ENCODE assay signal across 8 cellular contexts in the genomic region with DNA sequence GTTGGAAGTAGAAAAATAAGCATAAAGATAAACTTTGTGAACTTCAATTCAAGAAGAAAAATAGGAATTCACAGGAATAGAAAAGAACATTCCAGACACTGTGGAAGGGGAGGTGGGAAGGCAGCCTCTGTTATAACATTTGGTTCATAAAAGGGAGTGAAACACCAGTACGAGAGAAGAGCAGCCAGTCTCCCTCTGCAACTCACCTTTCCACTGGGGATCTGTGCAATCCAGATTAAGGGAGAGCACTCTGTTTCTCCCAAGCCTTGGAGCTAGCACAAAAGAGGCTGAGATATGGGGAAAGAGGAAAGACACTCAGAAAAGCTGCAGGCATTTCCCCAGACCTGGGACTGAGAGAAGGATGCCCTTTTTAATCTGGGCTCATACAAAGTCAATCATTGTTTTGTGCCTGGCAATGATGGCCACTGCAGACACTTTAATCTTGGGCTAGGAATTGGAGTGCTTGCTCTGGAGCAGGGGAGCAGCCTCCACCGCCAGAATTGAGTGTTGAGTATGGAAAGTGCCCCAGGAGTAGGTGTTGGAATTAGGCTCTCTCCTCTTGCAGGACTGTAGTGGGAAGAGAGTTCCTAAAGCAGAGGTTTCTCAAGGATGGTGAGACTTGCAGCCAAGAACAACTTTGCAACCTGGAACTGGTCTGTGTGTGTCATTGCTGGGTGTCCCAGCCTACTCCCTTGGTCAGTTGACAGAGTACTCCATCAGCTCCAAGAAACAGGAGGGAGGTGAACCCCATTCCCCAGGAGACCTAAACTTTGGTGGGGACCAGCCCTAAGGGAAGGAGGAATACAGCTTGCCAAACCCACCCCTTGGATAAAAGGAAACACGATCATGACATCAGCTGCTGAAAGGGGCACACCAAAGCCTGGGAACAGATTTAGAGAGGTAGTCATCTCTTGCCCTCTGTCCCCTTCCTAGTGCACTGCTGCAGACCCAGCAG.
DNase-seq lines count a peak whose midpoint lies in the region; ATAC-seq, FAIRE-seq and TF ChIP-seq lines count a peak whose summit lies in the region.
"Not testable (repeated sequence)": the region's sequence is repeated elsewhere in the genome, so short reads cannot be mapped to it uniquely, and the experiment has no call there.

No MANE protein-coding gene starts in this region.

- 0 out of 2 replicates have a peak overlapping the region, but pooled peaks have one; percentile 5 for H3K4me3 ChIP-seq in HUES64 (ENCODE audit: low read length)
- H3K4me3 ChIP-seq in PC-3 (ENCODE audit: low read length); endothelial cell of umbilical vein (replicated peaks in 1 of 3; ENCODE audit: insufficient read depth in 1 of 3, low read depth in 1 of 3, low read length in 3 of 3); sigmoid colon: not testable (repeated sequence)

- CTCF ChIA-PET in Calu3 (lab: Charles Lee); PC-3 (lab: Charles Lee); endothelial cell of umbilical vein (lab: Charles Lee): not testable (repeated sequence)

- H3K27me3 Mint-ChIP-seq in Calu3 (ENCODE audit: unreplicated experiment), result peaks cover 100% of the 10 kb centered on the region
- H3K27me3 Mint-ChIP-seq in activated CD4-positive, alpha-beta T cell treated with anti-CD3 and anti-CD28 coated beads, Interleukin-2, amount 10 ng/mL, durations not matched to agents 24 days and 14 days, result not testable (repeated sequence)

- not testable (repeated sequence) for H3K27ac ChIP-seq in HUES64 (ENCODE audit: low read depth, low read length); PC-3 (ENCODE audit: low read length); endothelial cell of umbilical vein (ENCODE audit: insufficient read depth, low read depth, low read length); sigmoid colon

- not testable (repeated sequence) for H3K36me3 ChIP-seq in HUES64 (ENCODE audit: insufficient read depth, low read length); PC-3 (ENCODE audit: low read depth, low read length); endothelial cell of umbilical vein (ENCODE audit: control insufficient read depth in 2 of 2, extremely low read depth in 1 of 2, insufficient read depth in 2 of 2, low read length in 2 of 2); sigmoid colon

- WGBS in HUES64, result 61% methylated on average over 3 of the region's 3 CpGs
- WGBS in sigmoid colon, 2 donors, result 60 to 68% methylated on average over 3 of the region's 3 CpGs

- H3K4me2 ChIP-seq in PC-3 (ENCODE audit: low read length); endothelial cell of umbilical vein (ENCODE audit: insufficient read depth, low read length): not testable (repeated sequence)

- H3K9me3 Mint-ChIP-seq in Calu3 (ENCODE audit: low read depth, unreplicated experiment), result not testable (repeated sequence)
- H3K9me3 Mint-ChIP-seq in activated CD4-positive, alpha-beta T cell treated with anti-CD3 and anti-CD28 coated beads, Interleukin-2, amount 10 ng/mL, durations not matched to agents 24 days and 14 days, result peaks cover 37% of the 10 kb centered on the region

- not testable (repeated sequence) for H3K9ac ChIP-seq in HUES64 (ENCODE audit: low read depth, low read length); PC-3 (ENCODE audit: low read length); endothelial cell of umbilical vein (replicated peaks; ENCODE audit: extremely low read depth, insufficient read depth, low read length)

- ATAC-seq in PC-3, result not testable (repeated sequence)

- POLR2A ChIA-PET in PC-3 (lab: Charles Lee; ENCODE audit: unreplicated experiment); endothelial cell of umbilical vein (lab: Charles Lee): not testable (repeated sequence)

- DNase-seq in Calu3, result peak; percentile 16
- DNase-seq in PC-3, result peak; percentile 1
- DNase-seq in activated CD4-positive, alpha-beta T cell treated with anti-CD3 and anti-CD28 coated beads, Interleukin-2, amount 10 ng/mL, durations not matched to agents 24 days and 14 days, result peak; percentile 57
- DNase-seq in endothelial cell of umbilical vein (ENCODE audit: low read depth, low spot score), result peak; percentile 18
- DNase-seq in kidney tubule cell (ENCODE audit: low spot score), result peak; percentile 11
- peak; percentile 90 for DNase-seq in mesenteric fat pad (ENCODE audit: low spot score)
- DNase-seq in sigmoid colon, result peak; percentile 64

- not testable (repeated sequence) for H3K9me2 ChIP-seq in PC-3 (replicated peaks; ENCODE audit: low read length)

- peaks cover 96% of the 10 kb centered on the region for H3K9me3 ChIP-seq in HUES64 (ENCODE audit: insufficient read depth, low read depth, low read length)
- H3K9me3 ChIP-seq in PC-3 (ENCODE audit: low read length), result not testable (repeated sequence)
- H3K9me3 ChIP-seq in endothelial cell of umbilical vein (replicated peaks; ENCODE audit: control insufficient read depth, insufficient read depth, low read length), result peaks cover 41% of the 10 kb centered on the region
- peaks cover 0 to 11% (median 0%) of the 10 kb centered on the region in 4 donors for H3K9me3 ChIP-seq in sigmoid colon

- not testable (repeated sequence) for H3K9me1 ChIP-seq in endothelial cell of umbilical vein (replicated peaks; ENCODE audit: control insufficient read depth, extremely low read depth, insufficient read depth, low read length)

- peaks cover 81% of the 10 kb centered on the region for H3K36me3 Mint-ChIP-seq in Calu3 (ENCODE audit: insufficient read depth, unreplicated experiment)
- H3K36me3 Mint-ChIP-seq in activated CD4-positive, alpha-beta T cell treated with anti-CD3 and anti-CD28 coated beads, Interleukin-2, amount 10 ng/mL, durations not matched to agents 24 days and 14 days (ENCODE audit: low read depth), result not testable (repeated sequence)

- not testable (repeated sequence) for TF ChIP-seq CTCF in Calu3 (IDR thresholded peaks at IDR 0.05; ENCODE audit: unreplicated experiment); PC-3 (conservative IDR thresholded peaks at IDR 0.05; ENCODE audit: low read depth, low read length); endothelial cell of umbilical vein (IDR thresholded peaks at IDR 0.05; ENCODE audit: extremely low read depth in 1 of 2, insufficient read depth in 1 of 2, low read depth in 1 of 2, low read length in 2 of 2); sigmoid colon (IDR thresholded peaks at IDR 0.05)

- H3K27ac Mint-ChIP-seq in Calu3 (ENCODE audit: unreplicated experiment), result peak overlapping the region; percentile 6
- not testable (repeated sequence) for H3K27ac Mint-ChIP-seq in activated CD4-positive, alpha-beta T cell treated with anti-CD3 and anti-CD28 coated beads, Interleukin-2, amount 10 ng/mL, durations not matched to agents 24 days and 14 days

- not testable (repeated sequence) for H3K4me1 Mint-ChIP-seq in Calu3 (ENCODE audit: low read depth, unreplicated experiment); activated CD4-positive, alpha-beta T cell treated with anti-CD3 and anti-CD28 coated beads, Interleukin-2, amount 10 ng/mL, durations not matched to agents 24 days and 14 days

- H3K79me2 ChIP-seq in PC-3 (ENCODE audit: low read length); endothelial cell of umbilical vein (ENCODE audit: control insufficient read depth, insufficient read depth, low read length): not testable (repeated sequence)

- dilution Hi-C loops in endothelial cell of umbilical vein (cut with MboI; ENCODE audit: extremely low pct_ligation_motif_present, low sequenced_read_pairs), result not testable (repeated sequence)

- not testable (repeated sequence) for H3F3A ChIP-seq in PC-3 (ENCODE audit: low read length, unreplicated experiment)

- FAIRE-seq in endothelial cell of umbilical vein (lab: Jason Lieb, UNC), result not testable (repeated sequence)

- H4K20me1 ChIP-seq in PC-3 (ENCODE audit: low read length); endothelial cell of umbilical vein (replicated peaks; ENCODE audit: control insufficient read depth, extremely low read depth, insufficient read depth, low read length): not testable (repeated sequence)

- TF ChIP-seq POLR2A in endothelial cell of umbilical vein (IDR thresholded peaks at IDR 0.05; ENCODE audit: low read depth, low read length); sigmoid colon (IDR thresholded peaks at IDR 0.05): not testable (repeated sequence)

- BruUV-seq in Calu3 (replicated peaks; lab: Mats Ljungman, UMichigan); PC-3 (replicated peaks; lab: Mats Ljungman, UMichigan); endothelial cell of umbilical vein (replicated peaks; lab: Mats Ljungman, UMichigan): not testable (repeated sequence)

- not testable (repeated sequence) for H3K27me3 ChIP-seq in HUES64 (ENCODE audit: insufficient read depth, low read length); endothelial cell of umbilical vein (ENCODE audit: control insufficient read depth in 2 of 2, insufficient read depth in 2 of 2, low read length in 2 of 2)
- H3K27me3 ChIP-seq in PC-3 (ENCODE audit: low read length) (peaks cover 33% of the 10 kb centered on the region), sigmoid colon (peaks cover 0 to 50% (median 4%) of the 10 kb centered on the region in 3 donors)

- not testable (repeated sequence) for TF ChIP-seq EP300 in sigmoid colon (IDR thresholded peaks at IDR 0.05)

- H2AFZ ChIP-seq in PC-3 (ENCODE audit: low read length); endothelial cell of umbilical vein (ENCODE audit: low read depth, low read length): not testable (repeated sequence)

- intact Hi-C loops in Calu3 (cut with micrococcal nuclease; ENCODE audit: unreplicated experiment); PC-3 (cut with micrococcal nuclease); activated CD4-positive, alpha-beta T cell treated with anti-CD3 and anti-CD28 coated beads, Interleukin-2, amount 10 ng/mL, durations not matched to agents 24 days and 14 days (cut with micrococcal nuclease); endothelial cell of umbilical vein (cut with micrococcal nuclease); sigmoid colon (cut with DNase I): not testable (repeated sequence)

- H3K4me1 ChIP-seq in HUES64 (ENCODE audit: insufficient read depth, low read length); PC-3 (ENCODE audit: insufficient read depth, low read length); endothelial cell of umbilical vein (ENCODE audit: control insufficient read depth, extremely low read depth, insufficient read depth, low read length); sigmoid colon: not testable (repeated sequence)

- H3K4me3 Mint-ChIP-seq in Calu3 (ENCODE audit: low read depth, unreplicated experiment); activated CD4-positive, alpha-beta T cell treated with anti-CD3 and anti-CD28 coated beads, Interleukin-2, amount 10 ng/mL, durations not matched to agents 24 days and 14 days: not testable (repeated sequence)

Comparison
In these comparisons a context has a peak if more than half of its experiments do, and no peak if none do; other contexts are left out.
1. DNase-seq: peak in every context shown above with its lines; median percentile 90 in mesenteric fat pad; 64 in sigmoid colon; 57 in activated CD4-positive, alpha-beta T cell treated with anti-CD3 and anti-CD28 coated beads, Interleukin-2, amount 10 ng/mL, durations not matched to agents 24 days and 14 days; 18 in endothelial cell of umbilical vein; 16 in Calu3; 11 in kidney tubule cell; 1 in PC-3.